In the genomic region with DNA sequence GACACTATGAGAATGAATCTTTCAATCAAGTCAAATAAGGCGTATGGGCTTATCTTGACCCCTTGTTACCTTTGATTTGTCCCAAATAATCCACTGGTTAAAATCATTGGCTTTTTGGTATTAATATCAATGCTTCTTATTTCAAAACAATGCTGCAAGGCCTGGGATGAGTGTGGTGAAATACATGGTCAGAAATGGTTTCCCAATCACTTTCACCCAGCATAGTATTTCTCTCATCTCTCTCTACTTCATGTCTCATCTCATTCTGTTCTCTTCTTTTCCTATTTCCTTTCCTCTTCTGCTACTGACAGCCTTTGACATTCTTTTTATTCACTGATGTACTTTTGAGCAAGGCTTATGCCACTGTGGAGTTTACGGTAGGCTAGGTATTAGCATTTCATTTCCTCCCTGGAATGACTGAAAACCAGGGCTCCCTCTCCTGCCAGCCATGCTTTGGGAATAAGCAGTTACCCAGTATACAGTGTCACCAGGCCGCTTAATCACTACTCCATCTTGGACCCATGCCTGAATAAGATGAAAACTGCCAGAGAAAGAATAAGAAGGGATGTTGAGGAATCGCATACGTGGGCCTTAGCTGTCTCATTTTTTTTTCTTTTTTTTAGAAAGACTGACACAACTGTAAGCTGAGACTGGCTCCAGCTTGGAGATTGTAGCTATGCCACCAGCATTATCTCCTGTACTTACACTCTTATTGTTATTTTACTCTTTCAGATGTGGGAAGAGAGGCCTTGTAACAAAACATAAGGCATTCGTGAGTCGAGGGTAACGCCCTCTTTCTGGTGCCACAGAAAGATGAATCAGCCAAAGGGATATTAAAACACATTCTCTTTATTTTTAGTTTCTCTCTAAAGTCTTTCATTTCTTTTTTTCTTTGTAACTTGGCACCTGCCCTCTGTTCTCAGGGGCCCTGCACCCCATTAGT, we compare ENCODE assay signal across 13 cellular contexts. TPM values are rescaled to one million over a fixed set of nuclear protein-coding genes. Genes with fewer than 3 reads are reported as not detected.
DNase-seq lines count a peak whose midpoint lies in the region; ATAC-seq, FAIRE-seq and TF ChIP-seq lines count a peak whose summit lies in the region.
"Had no signal": no experiment of that assay in that cellular context is flagged by ENCODE, and none has a peak within 500 bp of the region (broad histone marks: within the 10 kb centered on the region; RNA-seq: fewer than 3 reads in every experiment).

No MANE protein-coding gene starts in this region.

- H3K36me3 Mint-ChIP-seq in Caco-2 (ENCODE audit: insufficient read depth, unreplicated experiment), result no peaks in the 10 kb centered on the region
- H3K36me3 Mint-ChIP-seq: activated naive CD4-positive, alpha-beta T cell treated with anti-CD3 and anti-CD28 coated beads, Interleukin-2, amount 50 U/mL, for 24 hours had no signal

- CTCF ChIA-PET in Caco-2 (lab: Charles Lee), result no interaction called here

- H3K9me3 ChIP-seq in prostate gland (no peaks in the 10 kb centered on the region), small intestine (ENCODE audit: control insufficient read depth, low read depth) (no peaks in the 10 kb centered on the region), upper lobe of right lung (no peaks in the 10 kb centered on the region), Caco-2 (no peaks in the 10 kb centered on the region)
- H3K9me3 ChIP-seq: BE2C had no signal

- H3K4me3 ChIP-seq in prostate gland, result no peak overlapping the region
- no peak overlapping the region for H3K4me3 ChIP-seq in small intestine (ENCODE audit: low read depth in 1 of 2, low read length in 2 of 2)
- H3K4me3 ChIP-seq in upper lobe of right lung, result no peak overlapping the region
- no peak overlapping the region for H3K4me3 ChIP-seq in Caco-2 (ENCODE audit: low read depth, low read length)
- H3K4me3 ChIP-seq: PC-9 had no signal

- H3K4me1 ChIP-seq in prostate gland (replicated peaks) (no peaks in the 10 kb centered on the region), small intestine (ENCODE audit: control insufficient read depth in 2 of 2, insufficient read depth in 1 of 2, low read depth in 1 of 2, low read length in 1 of 2) (no peaks in the 10 kb centered on the region), upper lobe of right lung (peaks cover 4% of the 10 kb centered on the region), Caco-2 (no peaks in the 10 kb centered on the region)
- H3K4me1 ChIP-seq: BE2C had no signal

- peak; percentile 8 for DNase-seq in AG09319 (ENCODE audit: extremely low read depth, low read depth)
- DNase-seq in NCI-H2171 (lab: John Stamatoyannopoulos, UW), result peak; percentile 68
- peak; percentile 31 for DNase-seq in fibroblast of gingiva (ENCODE audit: low read depth)
- no peak for DNase-seq in prostate gland (ENCODE audit: low spot score)
- no peak for DNase-seq in small intestine
- no peak for DNase-seq in upper lobe of right lung
- DNase-seq in Caco-2, result no peak
- DNase-seq in mesenteric fat pad (ENCODE audit: low spot score), result no peak
- DNase-seq: BE2C, PC-9 had no signal

- H3K27me3 Mint-ChIP-seq in Caco-2 (ENCODE audit: insufficient read depth, unreplicated experiment), result no peaks in the 10 kb centered on the region

- peaks cover 9% of the 10 kb centered on the region for H3K4me1 Mint-ChIP-seq in Caco-2 (ENCODE audit: low read depth, unreplicated experiment)
- H3K4me1 Mint-ChIP-seq: activated naive CD4-positive, alpha-beta T cell treated with anti-CD3 and anti-CD28 coated beads, Interleukin-2, amount 50 U/mL, for 24 hours had no signal

- POLR2A ChIA-PET in Caco-2 (lab: Charles Lee), result no interaction called here

- H3K27me3 ChIP-seq in prostate gland (replicated peaks; ENCODE audit: insufficient read depth) (no peaks in the 10 kb centered on the region), small intestine (ENCODE audit: control insufficient read depth in 2 of 2, insufficient read depth in 2 of 2, low read length in 2 of 2) (no peaks in the 10 kb centered on the region), upper lobe of right lung (no peaks in the 10 kb centered on the region), Caco-2 (replicated peaks; ENCODE audit: control insufficient read depth, insufficient read depth, low read length) (no peaks in the 10 kb centered on the region)
- H3K27me3 ChIP-seq: BE2C had no signal

- intact Hi-C loops in prostate gland (cut with DNase I), result no loop called here
- intact Hi-C loops in upper lobe of right lung (cut with DNase I), result no loop called here
- intact Hi-C loops in Caco-2 (cut with micrococcal nuclease; ENCODE audit: unreplicated experiment), result no loop called here

- no peak overlapping the region for H3K27ac Mint-ChIP-seq in Caco-2 (ENCODE audit: unreplicated experiment)
- H3K27ac Mint-ChIP-seq: activated naive CD4-positive, alpha-beta T cell treated with anti-CD3 and anti-CD28 coated beads, Interleukin-2, amount 50 U/mL, for 24 hours had no signal

- BruUV-seq in Caco-2 (replicated peaks; lab: Mats Ljungman, UMichigan), result no TSS peak

- H3K4me3 Mint-ChIP-seq in Caco-2 (ENCODE audit: unreplicated experiment), result no peak overlapping the region
- H3K4me3 Mint-ChIP-seq: activated naive CD4-positive, alpha-beta T cell treated with anti-CD3 and anti-CD28 coated beads, Interleukin-2, amount 50 U/mL, for 24 hours had no signal

- peaks cover 11% of the 10 kb centered on the region for H3K9me3 Mint-ChIP-seq in Caco-2 (ENCODE audit: unreplicated experiment)
- H3K9me3 Mint-ChIP-seq: activated naive CD4-positive, alpha-beta T cell treated with anti-CD3 and anti-CD28 coated beads, Interleukin-2, amount 50 U/mL, for 24 hours had no signal

- no peak for FAIRE-seq in small intestine (lab: Jason Lieb, UNC)

- TF ChIP-seq CTCF in AG09319 (IDR thresholded peaks at IDR 0.05; ENCODE audit: low read depth, low read length) (no peak), prostate gland (IDR thresholded peaks at IDR 0.05) (no peak), upper lobe of right lung (IDR thresholded peaks at IDR 0.05) (no peak), Caco-2 (IDR thresholded peaks at IDR 0.05; ENCODE audit: insufficient read depth in 1 of 2, low read depth in 1 of 2, low read length in 1 of 2, severe bottlenecking in 1 of 2, unreplicated experiment in 1 of 2) (no peak)

- no peaks in the 10 kb centered on the region for H3K36me3 ChIP-seq in prostate gland
- H3K36me3 ChIP-seq in small intestine (ENCODE audit: control insufficient read depth in 2 of 2, insufficient read depth in 2 of 2, low read length in 2 of 2), result no peaks in the 10 kb centered on the region
- no peaks in the 10 kb centered on the region for H3K36me3 ChIP-seq in upper lobe of right lung
- H3K36me3 ChIP-seq in Caco-2 (ENCODE audit: control insufficient read depth, insufficient read depth, low read length), result no peaks in the 10 kb centered on the region
- H3K36me3 ChIP-seq: BE2C had no signal

- WGBS in prostate gland, result 37% methylated on average over 8 of the region's 8 CpGs
- WGBS in small intestine, 3 donors, result 75 to 82% (median 81%) methylated on average over 8 of the region's 8 CpGs

- H3K27ac ChIP-seq in prostate gland (peak overlapping the region; percentile 8 to 31), small intestine (ENCODE audit: low read depth in 1 of 2, low read length in 1 of 2) (no peak overlapping the region), upper lobe of right lung (no peak overlapping the region)
- H3K27ac ChIP-seq: KMS-11, PC-9 had no signal

- ATAC-seq in upper lobe of right lung, result no peak

- TF ChIP-seq POLR2A in prostate gland (IDR thresholded peaks at IDR 0.05), result no peak

RNA-seq across cellular contexts. Expression of a gene that starts 53.5 kb away (rescaled TPM):
- total RNA-seq in prostate gland (10 to 100 TPM in 1 of 2 donors, 1 to 10 TPM in 1; 6.9 to 35.6 TPM), upper lobe of right lung (6.0 TPM), Caco-2 (2022) (1.5 and 2.3 TPM in 2 replicates), mesenteric fat pad (415 TPM)
- 1 to 10 TPM in 2 of 3 donors, not detected in 1; 8.0 to 10.0 TPM for polyA plus RNA-seq in small intestine
- total RNA-seq: mononuclear cell, PC-9 had no signal

Comparison
In these comparisons a context has a peak if more than half of its experiments do, and no peak if none do; other contexts are left out.
1. DNase-seq: peak in AG09319 (single experiment), NCI-H2171 (single experiment) and fibroblast of gingiva (single experiment); none in prostate gland (single experiment), small intestine (single experiment), upper lobe of right lung (single experiment), Caco-2 (0 of 2) and mesenteric fat pad (single experiment).
2. H3K27ac ChIP-seq: peak in prostate gland (2 of 2); none in small intestine (0 of 2) and upper lobe of right lung (single experiment).
3. RNA of a gene that starts 53.5 kb away (total RNA-seq): 415 TPM in mesenteric fat pad (single experiment); 6.9 to 35.6 TPM in prostate gland, 6.0 TPM in upper lobe of right lung (single experiment) and 1.5 to 2.3 TPM in Caco-2; every median in the first group is over 10 times any median in the second.